In the genomic region with DNA sequence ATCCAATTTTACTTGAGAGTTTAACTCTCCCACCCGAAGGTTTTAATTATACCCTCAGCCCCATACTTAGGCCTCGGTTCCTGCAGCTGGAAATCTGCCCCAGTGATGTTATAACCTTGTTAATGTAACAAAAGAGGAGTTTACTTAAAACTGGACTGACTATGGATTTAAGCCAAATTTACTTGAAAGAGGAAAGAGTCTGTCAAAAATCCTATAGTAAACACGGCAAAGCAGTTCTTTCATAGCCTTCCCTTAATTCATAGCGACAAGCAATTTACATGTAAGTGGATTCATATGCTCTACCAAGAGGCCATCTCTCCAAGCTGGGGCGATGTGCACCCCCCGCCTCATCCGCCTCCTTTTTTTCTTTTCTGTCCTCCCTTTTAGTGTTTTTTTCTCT, we compare ENCODE assay signal across 20 cellular contexts.
DNase-seq lines count a peak whose midpoint lies in the region; ATAC-seq and TF ChIP-seq lines count a peak whose summit lies in the region.
"Had no signal": no experiment of that assay in that cellular context is flagged by ENCODE, and none has a peak within 500 bp of the region (broad histone marks: within the 10 kb centered on the region; RNA-seq: fewer than 3 reads in every experiment).

No MANE protein-coding gene starts in this region.

- peaks cover 54% of the 10 kb centered on the region for H3K4me1 Mint-ChIP-seq in mesothelial cell of epicardium
- no peaks in the 10 kb centered on the region for H3K4me1 Mint-ChIP-seq in activated T-helper 1 cell treated with anti-CD3 and anti-CD28 coated beads, Interleukin-12 subunit alpha, Interleukin-12 subunit beta, Interleukin-2, Interleukin-4 antibody, amounts not matched to agents 30 ng/mL and 10 ng/mL and 1 ng/mL, durations not matched to agents 14 hours and 24 hours and 36 hours (ENCODE audit: low read depth)
- H3K4me1 Mint-ChIP-seq: activated CD4-positive, alpha-beta memory T cell treated with anti-CD3 and anti-CD28 coated beads, Interleukin-2, amount 10 ng/mL, durations not matched to agents 7 days and 5 days; immature natural killer cell had no signal

- TF ChIP-seq CTCF in mesothelial cell of epicardium (IDR thresholded peaks at IDR 0.05; ENCODE audit: unreplicated experiment), result no peak

- H3K4me1 ChIP-seq in adipocyte (ENCODE audit: control insufficient read depth, insufficient read depth, low read length), result no peaks in the 10 kb centered on the region
- H3K4me1 ChIP-seq: heart left ventricle, suprapubic skin had no signal

- no peak overlapping the region for H3K9ac ChIP-seq in adipocyte (ENCODE audit: low read length)

- intact Hi-C loops in activated T-helper 1 cell treated with anti-CD3 and anti-CD28 coated beads, Interleukin-12 subunit alpha, Interleukin-12 subunit beta, Interleukin-2, Interleukin-4 antibody, amounts not matched to agents 30 ng/mL and 10 ng/mL and 1 ng/mL, durations not matched to agents 14 hours and 24 hours and 36 hours (cut with micrococcal nuclease), result no loop called here

- H3K27ac Mint-ChIP-seq in mesothelial cell of epicardium, result peak overlapping the region; percentile 91
- H3K27ac Mint-ChIP-seq in activated T-helper 1 cell treated with anti-CD3 and anti-CD28 coated beads, Interleukin-12 subunit alpha, Interleukin-12 subunit beta, Interleukin-2, Interleukin-4 antibody, amounts not matched to agents 30 ng/mL and 10 ng/mL and 1 ng/mL, durations not matched to agents 14 hours and 24 hours and 36 hours, result no peak overlapping the region
- H3K27ac Mint-ChIP-seq: activated CD4-positive, alpha-beta memory T cell treated with anti-CD3 and anti-CD28 coated beads, Interleukin-2, amount 10 ng/mL, durations not matched to agents 7 days and 5 days; CD4-positive, CD25-positive, alpha-beta regulatory T cell; immature natural killer cell had no signal

- H3K36me3 Mint-ChIP-seq in mesothelial cell of epicardium, result no peaks in the 10 kb centered on the region
- H3K36me3 Mint-ChIP-seq in activated T-helper 1 cell treated with anti-CD3 and anti-CD28 coated beads, Interleukin-12 subunit alpha, Interleukin-12 subunit beta, Interleukin-2, Interleukin-4 antibody, amounts not matched to agents 30 ng/mL and 10 ng/mL and 1 ng/mL, durations not matched to agents 14 hours and 24 hours and 36 hours (ENCODE audit: low read depth), result no peaks in the 10 kb centered on the region
- H3K36me3 Mint-ChIP-seq: CD4-positive, CD25-positive, alpha-beta regulatory T cell; immature natural killer cell had no signal

- no peaks in the 10 kb centered on the region for H3K27me3 Mint-ChIP-seq in mesothelial cell of epicardium (ENCODE audit: low read depth)
- H3K27me3 Mint-ChIP-seq in activated T-helper 1 cell treated with anti-CD3 and anti-CD28 coated beads, Interleukin-12 subunit alpha, Interleukin-12 subunit beta, Interleukin-2, Interleukin-4 antibody, amounts not matched to agents 30 ng/mL and 10 ng/mL and 1 ng/mL, durations not matched to agents 14 hours and 24 hours and 36 hours (ENCODE audit: insufficient read depth), result no peaks in the 10 kb centered on the region
- H3K27me3 Mint-ChIP-seq: activated CD4-positive, alpha-beta memory T cell treated with anti-CD3 and anti-CD28 coated beads, Interleukin-2, amount 10 ng/mL, durations not matched to agents 7 days and 5 days; CD4-positive, CD25-positive, alpha-beta regulatory T cell had no signal

- H3K9me3 ChIP-seq in adipocyte (ENCODE audit: control insufficient read depth, low read length), result no peaks in the 10 kb centered on the region
- H3K9me3 ChIP-seq: heart left ventricle, suprapubic skin had no signal

- DNase-seq in DMS79 (lab: John Stamatoyannopoulos, UW), result peak; percentile 14
- peak; percentile 48 for DNase-seq in NCI-H1436 treated with DMSO at 0.1 percent for 48 hours (lab: John Stamatoyannopoulos, UW)
- DNase-seq in adipocyte (ENCODE audit: low read depth), result peak; percentile 28
- no peak for DNase-seq in mesothelial cell of epicardium (ENCODE audit: low spot score in 2 of 2, unreplicated experiment in 2 of 2)
- no peak for DNase-seq in GM19238 (ENCODE audit: insufficient read length, low spot score)
- DNase-seq in activated T-helper 1 cell treated with anti-CD3 and anti-CD28 coated beads, Interleukin-12 subunit alpha, Interleukin-12 subunit beta, Interleukin-2, Interleukin-4 antibody, amounts not matched to agents 30 ng/mL and 10 ng/mL and 1 ng/mL, durations not matched to agents 14 hours and 24 hours and 36 hours (ENCODE audit: low spot score), result no peak
- no peak for DNase-seq in DMS114 treated with DMSO at 0.1 percent for 48 hours (lab: John Stamatoyannopoulos, UW; ENCODE audit: unreplicated experiment)
- DNase-seq: activated CD4-positive, alpha-beta memory T cell treated with anti-CD3 and anti-CD28 coated beads, Interleukin-2, amount 10 ng/mL, durations not matched to agents 7 days and 5 days; activated CD4-positive, CD25-positive, alpha-beta regulatory T cell; activated naive CD4-positive, alpha-beta T cell treated with anti-CD3 and anti-CD28 coated beads, Interleukin-2, amount 50 U/mL, for 16 hours; activated T-cell treated with anti-CD3 and anti-CD28 coated beads, Interleukin-2, amount 50 U/mL, for 1 hour; CD4-positive, CD25-positive, alpha-beta regulatory T cell; DMS53; heart left ventricle; immature natural killer cell; NCI-H2171; right cardiac atrium had no signal

- no peaks in the 10 kb centered on the region for H3K36me3 ChIP-seq in adipocyte (ENCODE audit: control insufficient read depth, insufficient read depth, low read length, severe bottlenecking)
- H3K36me3 ChIP-seq: heart left ventricle, suprapubic skin had no signal

- H3K4me3 Mint-ChIP-seq in mesothelial cell of epicardium, result no peak overlapping the region
- no peak overlapping the region for H3K4me3 Mint-ChIP-seq in activated T-helper 1 cell treated with anti-CD3 and anti-CD28 coated beads, Interleukin-12 subunit alpha, Interleukin-12 subunit beta, Interleukin-2, Interleukin-4 antibody, amounts not matched to agents 30 ng/mL and 10 ng/mL and 1 ng/mL, durations not matched to agents 14 hours and 24 hours and 36 hours
- H3K4me3 Mint-ChIP-seq: activated CD4-positive, alpha-beta memory T cell treated with anti-CD3 and anti-CD28 coated beads, Interleukin-2, amount 10 ng/mL, durations not matched to agents 7 days and 5 days; CD4-positive, CD25-positive, alpha-beta regulatory T cell; immature natural killer cell had no signal

- no peak for ATAC-seq in HG03521 (IDR thresholded peaks at IDR 0.05; ENCODE audit: unreplicated experiment)
- ATAC-seq: heart left ventricle, Panc1, right cardiac atrium had no signal

- H3K4me3 ChIP-seq in adipocyte (ENCODE audit: low read length), result no peak overlapping the region
- H3K4me3 ChIP-seq: heart left ventricle, suprapubic skin had no signal

- no peaks in the 10 kb centered on the region for H3K27me3 ChIP-seq in adipocyte (replicated peaks; ENCODE audit: control insufficient read depth, insufficient read depth, low read length)
- H3K27me3 ChIP-seq: suprapubic skin had no signal

- no peaks in the 10 kb centered on the region for H3K9me3 Mint-ChIP-seq in mesothelial cell of epicardium
- H3K9me3 Mint-ChIP-seq in activated T-helper 1 cell treated with anti-CD3 and anti-CD28 coated beads, Interleukin-12 subunit alpha, Interleukin-12 subunit beta, Interleukin-2, Interleukin-4 antibody, amounts not matched to agents 30 ng/mL and 10 ng/mL and 1 ng/mL, durations not matched to agents 14 hours and 24 hours and 36 hours, result no peaks in the 10 kb centered on the region
- H3K9me3 Mint-ChIP-seq: activated CD4-positive, alpha-beta memory T cell treated with anti-CD3 and anti-CD28 coated beads, Interleukin-2, amount 10 ng/mL, durations not matched to agents 7 days and 5 days had no signal

Comparison
In these comparisons a context has a peak if more than half of its experiments do, and no peak if none do; other contexts are left out.
1. DNase-seq: peak in DMS79 (single experiment), NCI-H1436 treated with DMSO at 0.1 percent for 48 hours (single experiment) and adipocyte (single experiment); none in mesothelial cell of epicardium (0 of 2), GM19238 (single experiment), activated T-helper 1 cell treated with anti-CD3 and anti-CD28 coated beads, Interleukin-12 subunit alpha, Interleukin-12 subunit beta, Interleukin-2, Interleukin-4 antibody, amounts not matched to agents 30 ng/mL and 10 ng/mL and 1 ng/mL, durations not matched to agents 14 hours and 24 hours and 36 hours (single experiment) and DMS114 treated with DMSO at 0.1 percent for 48 hours (single experiment).